7 cellular contexts compared by ENCODE assay signal in genomic region chrX:150692296-150692695, GRCh38. TPM values are rescaled to one million over a fixed set of nuclear protein-coding genes. Genes with fewer than 3 reads are reported as not detected.
DNase-seq lines count a peak whose midpoint lies in the region; ATAC-seq and TF ChIP-seq lines count a peak whose summit lies in the region.

No MANE protein-coding gene starts in this region.

- TF ChIP-seq CTCF in HFFc6 (IDR thresholded peaks at IDR 0.05) (no peak), WTC11 (IDR thresholded peaks at IDR 0.05) (no peak), fibroblast of villous mesenchyme (IDR thresholded peaks at IDR 0.05; ENCODE audit: insufficient read depth, low read depth, low read length) (no peak), smooth muscle cell (IDR thresholded peaks at IDR 0.05; ENCODE audit: borderline replicate concordance, insufficient read depth, poor library complexity, severe bottlenecking) (no peak)

- no peaks in the 10 kb centered on the region for H3K27me3 ChIP-seq in smooth muscle cell (ENCODE audit: low read depth)

- H3F3A ChIP-seq in smooth muscle cell (ENCODE audit: low read depth): no peaks in the 10 kb centered on the region

- H4K20me1 ChIP-seq in smooth muscle cell (ENCODE audit: low read depth): no peaks in the 10 kb centered on the region

- POLR2A ChIA-PET in WTC11 (lab: Charles Lee): no interaction called here

- H3K4me2 ChIP-seq in smooth muscle cell: peak overlapping the region; percentile 85

- peak overlapping the region; percentile 81 for H3K9ac ChIP-seq in smooth muscle cell (ENCODE audit: low read depth)

- H3K27ac ChIP-seq in smooth muscle cell (ENCODE audit: low read depth): peak overlapping the region; percentile 89

- H3K27me3 Mint-ChIP-seq in HFFc6 (ENCODE audit: insufficient read depth) (0 out of 2 replicates have a peak, but pooled peaks cover 2% of the 10 kb centered on the region), WTC11 (ENCODE audit: low read depth) (no peaks in the 10 kb centered on the region)

- H3K27ac Mint-ChIP-seq in HFFc6 (peak overlapping the region; percentile 49), WTC11 (no peak overlapping the region)

- H3K9me3 Mint-ChIP-seq in HFFc6 (peaks cover 30% of the 10 kb centered on the region), WTC11 (peaks cover 4% of the 10 kb centered on the region)

- H3K79me2 ChIP-seq in smooth muscle cell (ENCODE audit: low read depth): peaks cover 4% of the 10 kb centered on the region

- ATAC-seq in WTC11: no peak

- H3K4me3 Mint-ChIP-seq in HFFc6: peak overlapping the region; percentile 70
- peak overlapping the region; percentile 71 for H3K4me3 Mint-ChIP-seq in WTC11

- peaks cover 41% of the 10 kb centered on the region for H3K4me1 Mint-ChIP-seq in HFFc6 (ENCODE audit: low read depth)
- H3K4me1 Mint-ChIP-seq in WTC11: peaks cover 31% of the 10 kb centered on the region

- peak overlapping the region; percentile 58 for H3K4me3 ChIP-seq in fibroblast of villous mesenchyme (ENCODE audit: low read depth, low read length)
- H3K4me3 ChIP-seq in smooth muscle cell: peak overlapping the region; percentile 55

- H3K36me3 Mint-ChIP-seq in HFFc6 (ENCODE audit: low read depth): peaks cover 24% of the 10 kb centered on the region
- H3K36me3 Mint-ChIP-seq in WTC11: no peaks in the 10 kb centered on the region

- no peak overlapping the region for H2AFZ ChIP-seq in smooth muscle cell (ENCODE audit: low read depth)

- CTCF ChIA-PET in WTC11 (lab: Charles Lee): interaction anchor here (1.1 to 3.1 kb wide), 2 partner anchors 9 to 753 kb away, joined by 3 to 13 read pairs; no protein-coding TSS in a partner anchor

- 45% methylated on average over 5 of the region's 5 CpGs for WGBS in smooth muscle cell (ENCODE audit: low lambda C conversion rate)

- peaks cover 3% of the 10 kb centered on the region for H3K4me1 ChIP-seq in smooth muscle cell (ENCODE audit: low read depth)

- H3K36me3 ChIP-seq in smooth muscle cell (ENCODE audit: low read depth): no peaks in the 10 kb centered on the region

- no peak for DNase-seq in HFFc6
- DNase-seq in WTC11 (ENCODE audit: low spot score): no peak
- no peak for DNase-seq in fibroblast of villous mesenchyme (ENCODE audit: low read depth)
- DNase-seq in smooth muscle cell (lab: John Stamatoyannopoulos, UW; ENCODE audit: unreplicated experiment): no peak
- DNase-seq in NCI-H2107 treated with DMSO at 0.1 percent for 48 hours (lab: John Stamatoyannopoulos, UW; ENCODE audit: unreplicated experiment): no peak
- no peak for DNase-seq in SHP77 treated with DMSO at 0.1 percent for 48 hours (lab: John Stamatoyannopoulos, UW)
- no peak for DNase-seq in NCI-H187 (lab: John Stamatoyannopoulos, UW)

- no peaks in the 10 kb centered on the region for H3K9me3 ChIP-seq in smooth muscle cell (replicated peaks; ENCODE audit: low read depth)

TF ChIP-seq in WTC11, 78 proteins besides CTCF, POLR2A, EP300 and RAD21:
- TF ChIP-seq IRF1 (CRISPR knock-in tag; IDR thresholded peaks at IDR 0.05): no peak
- TF ChIP-seq FOXP1 (CRISPR knock-in tag; IDR thresholded peaks at IDR 0.05; ENCODE audit: borderline replicate concordance): no peak
- TF ChIP-seq NFE2L1 (CRISPR knock-in tag; IDR thresholded peaks at IDR 0.05): no peak
- no peak for TF ChIP-seq ESRRA (CRISPR knock-in tag; IDR thresholded peaks at IDR 0.05; ENCODE audit: borderline replicate concordance)
- TF ChIP-seq RELA (CRISPR knock-in tag; IDR thresholded peaks at IDR 0.05; ENCODE audit: borderline replicate concordance): no peak
- TF ChIP-seq PREB (CRISPR knock-in tag; IDR thresholded peaks at IDR 0.05; ENCODE audit: borderline replicate concordance): no peak
- TF ChIP-seq JUN (CRISPR knock-in tag; IDR thresholded peaks at IDR 0.05): no peak
- no peak for TF ChIP-seq PRRX2 (CRISPR knock-in tag; IDR thresholded peaks at IDR 0.05)
- no peak for TF ChIP-seq NR3C1 (CRISPR knock-in tag; conservative IDR thresholded peaks at IDR 0.05; ENCODE audit: low read depth)
- no peak for TF ChIP-seq ZNF671 (CRISPR knock-in tag; IDR thresholded peaks at IDR 0.05)
- no peak for TF ChIP-seq ELF4 (CRISPR knock-in tag; IDR thresholded peaks at IDR 0.05; ENCODE audit: low read depth)
- TF ChIP-seq SP1 (CRISPR knock-in tag; conservative IDR thresholded peaks at IDR 0.05): no peak
- no peak for TF ChIP-seq MXD4 (CRISPR knock-in tag; IDR thresholded peaks at IDR 0.05; ENCODE audit: borderline replicate concordance)
- no peak for TF ChIP-seq ZNF396 (CRISPR knock-in tag; IDR thresholded peaks at IDR 0.05; ENCODE audit: borderline replicate concordance)
- TF ChIP-seq ZNF263 (CRISPR knock-in tag; IDR thresholded peaks at IDR 0.05; ENCODE audit: low read depth): no peak
- no peak for TF ChIP-seq CREB1 (CRISPR knock-in tag; IDR thresholded peaks at IDR 0.05)
- no peak for TF ChIP-seq ATF1 (CRISPR knock-in tag; IDR thresholded peaks at IDR 0.05)
- no peak for TF ChIP-seq KAT7 (CRISPR knock-in tag; IDR thresholded peaks at IDR 0.05; ENCODE audit: borderline replicate concordance)

RNA-seq across cellular contexts. Expression of gene MTMR1, which starts 0.9 kb away (rescaled TPM):
- total RNA-seq in HFFc6 (2021; fragmentation: NEBNext Ultra II Directional; extraction: Animal tissue kit (Norgen Biotek cat#: 25700)): 10 to 100 TPM in 5 of 6 experiments, 1 to 10 TPM in 1; 9.0 to 20.6 (median 20.2) TPM
- total RNA-seq in WTC11 (2021) (15.6 to 19.6 TPM (median 16.7 TPM) in 3 replicates), fibroblast of villous mesenchyme (15.5 and 30.2 TPM in 2 replicates), smooth muscle cell (13.8 and 15.6 TPM in 2 replicates)
- 10.1 and 19.0 TPM in 2 replicates for polyA plus RNA-seq in smooth muscle cell
